Comparison of ENCODE assay signal across 2 cellular contexts in genomic region chrX:151722241-151722846, GRCh38.
TF ChIP-seq lines count a peak whose summit lies in the region.

No MANE protein-coding gene starts in this region.

TF ChIP-seq in GM12878, 131 proteins besides CTCF, POLR2A, EP300 and RAD21:
- TF ChIP-seq SMC3 (IDR thresholded peaks at IDR 0.05; ENCODE audit: borderline replicate concordance, low read length), result peak; percentile 20; the same call in 1 of the 2 replicates
- TF ChIP-seq HDGF (IDR thresholded peaks at IDR 0.05), result no peak
- TF ChIP-seq POU2F2 (IDR thresholded peaks at IDR 0.05; ENCODE audit: borderline replicate concordance, low read depth, low read length), result no peak

TF ChIP-seq in HepG2, 621 proteins besides CTCF, POLR2A, EP300 and RAD21:
- TF ChIP-seq SCMH1 (CRISPR knock-in tag; IDR thresholded peaks at IDR 0.05; ENCODE audit: borderline replicate concordance), result no peak
- no peak for TF ChIP-seq ARID4A (CRISPR knock-in tag; IDR thresholded peaks at IDR 0.05; ENCODE audit: borderline replicate concordance)
- TF ChIP-seq, protein P1, sequence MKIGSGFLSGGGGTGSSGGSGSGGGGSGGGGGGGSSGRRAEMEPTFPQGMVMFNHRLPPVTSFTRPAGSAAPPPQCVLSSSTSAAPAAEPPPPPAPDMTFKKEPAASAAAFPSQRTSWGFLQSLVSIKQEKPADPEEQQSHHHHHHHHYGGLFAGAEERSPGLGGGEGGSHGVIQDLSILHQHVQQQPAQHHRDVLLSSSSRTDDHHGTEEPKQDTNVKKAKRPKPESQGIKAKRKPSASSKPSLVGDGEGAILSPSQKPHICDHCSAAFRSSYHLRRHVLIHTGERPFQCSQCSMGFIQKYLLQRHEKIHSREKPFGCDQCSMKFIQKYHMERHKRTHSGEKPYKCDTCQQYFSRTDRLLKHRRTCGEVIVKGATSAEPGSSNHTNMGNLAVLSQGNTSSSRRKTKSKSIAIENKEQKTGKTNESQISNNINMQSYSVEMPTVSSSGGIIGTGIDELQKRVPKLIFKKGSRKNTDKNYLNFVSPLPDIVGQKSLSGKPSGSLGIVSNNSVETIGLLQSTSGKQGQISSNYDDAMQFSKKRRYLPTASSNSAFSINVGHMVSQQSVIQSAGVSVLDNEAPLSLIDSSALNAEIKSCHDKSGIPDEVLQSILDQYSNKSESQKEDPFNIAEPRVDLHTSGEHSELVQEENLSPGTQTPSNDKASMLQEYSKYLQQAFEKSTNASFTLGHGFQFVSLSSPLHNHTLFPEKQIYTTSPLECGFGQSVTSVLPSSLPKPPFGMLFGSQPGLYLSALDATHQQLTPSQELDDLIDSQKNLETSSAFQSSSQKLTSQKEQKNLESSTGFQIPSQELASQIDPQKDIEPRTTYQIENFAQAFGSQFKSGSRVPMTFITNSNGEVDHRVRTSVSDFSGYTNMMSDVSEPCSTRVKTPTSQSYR (CRISPR knock-in tag; IDR thresholded peaks at IDR 0.05; ENCODE audit: borderline replicate concordance), result no peak
- no peak for TF ChIP-seq ZNF749 (CRISPR knock-in tag; IDR thresholded peaks at IDR 0.05; ENCODE audit: borderline replicate concordance)
- TF ChIP-seq STAG1 (CRISPR knock-in tag; IDR thresholded peaks at IDR 0.05), result peak; percentile 38
